In the genomic region with DNA sequence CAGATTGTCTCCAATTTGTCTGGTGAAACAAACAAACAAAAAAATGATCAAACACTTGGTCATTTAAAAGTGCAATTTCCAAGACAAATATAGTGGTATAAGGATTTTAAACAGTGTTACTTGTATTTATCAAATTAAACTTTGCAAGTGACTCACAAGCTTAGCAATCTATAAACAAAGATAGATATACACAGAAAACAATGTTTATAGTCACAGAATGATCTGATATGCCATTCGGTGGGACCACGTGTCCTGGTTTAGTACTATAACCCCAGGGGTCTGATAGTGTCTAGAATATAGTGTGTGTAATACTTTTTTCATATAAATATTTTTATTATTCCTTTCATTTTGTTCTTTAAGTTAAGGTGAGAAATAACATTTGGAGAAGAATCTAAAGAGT, we compare ENCODE assay signal across 16 cellular contexts.
DNase-seq lines count a peak whose midpoint lies in the region; ATAC-seq and TF ChIP-seq lines count a peak whose summit lies in the region.
"Had no signal": no experiment of that assay in that cellular context is flagged by ENCODE, and none has a peak within 500 bp of the region (broad histone marks: within the 10 kb centered on the region; RNA-seq: fewer than 3 reads in every experiment).

No MANE protein-coding gene starts in this region.

- H3K36me3 ChIP-seq in IMR-90 (ENCODE audit: control insufficient read depth, insufficient read depth, low read length) (0 out of 2 replicates have a peak, but pooled peaks cover 2% of the 10 kb centered on the region), esophagus squamous epithelium (peaks cover 0 to 9% (median 0%) of the 10 kb centered on the region in 3 donors), sigmoid colon (peaks cover 2 to 27% (median 15%) of the 10 kb centered on the region in 4 donors), thoracic aorta (peaks cover 11% of the 10 kb centered on the region), mammary epithelial cell (ENCODE audit: insufficient read depth, low read length) (peaks cover 2% of the 10 kb centered on the region)
- H3K36me3 ChIP-seq: BLaER1 treated with 17β-estradiol and CSF1 and Interleukin-3, amounts not matched to agents 10 nM and 100 nM had no signal

- H4K20me1 ChIP-seq in IMR-90 (ENCODE audit: insufficient read depth, low read length) = peaks cover 4% of the 10 kb centered on the region; the same call in 1 of the 2 replicates
- no peaks in the 10 kb centered on the region for H4K20me1 ChIP-seq in mammary epithelial cell (ENCODE audit: insufficient read depth, low read length)
- H4K20me1 ChIP-seq: BLaER1 treated with 17β-estradiol and CSF1 and Interleukin-3, amounts not matched to agents 10 nM and 100 nM had no signal

- H3K79me2 ChIP-seq in mammary epithelial cell (ENCODE audit: insufficient read depth, low read length) = no peaks in the 10 kb centered on the region

- peak overlapping the region; percentile 61; the same call in 1 of the 2 replicates for H3K4me2 ChIP-seq in IMR-90 (ENCODE audit: low read depth, low read length)
- H3K4me2 ChIP-seq in mammary epithelial cell (ENCODE audit: insufficient read depth, low read depth, low read length) = no peak overlapping the region
- H3K4me2 ChIP-seq: BLaER1 treated with 17β-estradiol and CSF1 and Interleukin-3, amounts not matched to agents 10 nM and 100 nM had no signal

- in situ Hi-C loops in IMR-90 (cut with MboI; ENCODE audit: low sequenced_read_pairs) (no loop called here), mammary epithelial cell (cut with MboI; ENCODE audit: low sequenced_read_pairs in 2 of 2) (no loop called here)

- CTCF ChIA-PET in IMR-90 (lab: Yijun Ruan, JAX) = interaction anchor here (1.2 to 1.5 kb wide), 3 partner anchors 15 to 140 kb away, joined by 3 to 4 read pairs (median 4); no protein-coding TSS in a partner anchor
- CTCF ChIA-PET in mammary epithelial cell (lab: Charles Lee; ENCODE audit: low non-redundant PET) = no interaction called here

- H4K8ac ChIP-seq in IMR-90 (ENCODE audit: low read depth in 2 of 2, low read length in 2 of 2) = peak overlapping the region in 1 of 2 experiments; percentile 48; a peak in 1 of 4 replicates

- no peak overlapping the region; the same call in 1 of the 2 replicates for H4K5ac ChIP-seq in IMR-90 (ENCODE audit: low read depth, low read length)

- H3K27me3 ChIP-seq in IMR-90 (ENCODE audit: control insufficient read depth, insufficient read depth, low read length) = no peaks in the 10 kb centered on the region
- H3K27me3 ChIP-seq in esophagus squamous epithelium = no peaks in the 10 kb centered on the region
- no peaks in the 10 kb centered on the region for H3K27me3 ChIP-seq in sigmoid colon
- no peaks in the 10 kb centered on the region for H3K27me3 ChIP-seq in thoracic aorta (replicated peaks; ENCODE audit: insufficient read depth)
- no peaks in the 10 kb centered on the region for H3K27me3 ChIP-seq in mammary epithelial cell (ENCODE audit: insufficient read depth, low read length)
- H3K27me3 ChIP-seq: BLaER1 treated with 17β-estradiol and CSF1 and Interleukin-3, amounts not matched to agents 10 nM and 100 nM had no signal

- H3K9me3 ChIP-seq in IMR-90 (ENCODE audit: control insufficient read depth, insufficient read depth, low read length) (no peaks in the 10 kb centered on the region), esophagus squamous epithelium (no peaks in the 10 kb centered on the region), sigmoid colon (no peaks in the 10 kb centered on the region), thoracic aorta (no peaks in the 10 kb centered on the region), mammary epithelial cell (replicated peaks; ENCODE audit: insufficient read depth, low read length) (no peaks in the 10 kb centered on the region)
- H3K9me3 ChIP-seq: BLaER1 treated with 17β-estradiol and CSF1 and Interleukin-3, amounts not matched to agents 10 nM and 100 nM had no signal

- WGBS in IMR-90 (ENCODE audit: extremely low coverage in 2 of 2, insufficient read length in 1 of 2), 2 experiments = no CpG with 5 or more reads among the region's 2 CpGs
- WGBS in esophagus squamous epithelium, 2 donors = 63 to 68% methylated on average over 2 of the region's 2 CpGs
- 65 to 82% methylated on average over 2 of the region's 2 CpGs for WGBS in sigmoid colon, 2 donors
- WGBS in mammary epithelial cell (ENCODE audit: low coverage, missing lambda C conversion rate) = 98% methylated on average over 2 of the region's 2 CpGs

- H3K14ac ChIP-seq in IMR-90 (replicated peaks; ENCODE audit: low read depth, low read length) = peak overlapping the region; percentile 27; the same call in 1 of the 2 replicates

- H3K9ac ChIP-seq in IMR-90 (ENCODE audit: low read depth, low read length) (no peak overlapping the region), mammary epithelial cell (ENCODE audit: insufficient read depth, low read length) (no peak overlapping the region)
- H3K9ac ChIP-seq: BLaER1 treated with 17β-estradiol and CSF1 and Interleukin-3, amounts not matched to agents 10 nM and 100 nM had no signal

- ATAC-seq in IMR-90 (ENCODE audit: low read depth) (peak; percentile 61), thoracic aorta (ENCODE audit: insufficient number of reproducible peaks, low FRiP score, low read depth) (no peak), GM19397 (IDR thresholded peaks at IDR 0.05; ENCODE audit: unreplicated experiment) (no peak)
- ATAC-seq in activated CD4-positive, CD25-positive, alpha-beta regulatory T cell treated with anti-CD3 and anti-CD28 coated beads, Interleukin-2, amount 50 U/mL, for 24 hours = no peak
- ATAC-seq: HepG2 had no signal

- H2BK120ac ChIP-seq in IMR-90 (ENCODE audit: low read depth, low read length) = peak overlapping the region; percentile 72; the same call in 1 of the 2 replicates

- no TSS peak for BruUV-seq in IMR-90 (replicated peaks; lab: Mats Ljungman, UMichigan)
- no TSS peak for BruUV-seq in mammary epithelial cell (replicated peaks; lab: Mats Ljungman, UMichigan)

- H2BK15ac ChIP-seq in IMR-90 (ENCODE audit: low read depth, low read length) = no peak overlapping the region

- peak overlapping the region; percentile 40 for H2BK5ac ChIP-seq in IMR-90 (ENCODE audit: low read depth, low read length, poor library complexity, severe bottlenecking)

- no peak for TF ChIP-seq RAD21 in IMR-90 (IDR thresholded peaks at IDR 0.05; ENCODE audit: low read length)

- peaks cover 4 to 31% of the 10 kb centered on the region in 2 experiments; a peak in 3 of 4 replicates for H3K79me1 ChIP-seq in IMR-90 (ENCODE audit: low read depth in 1 of 2, low read length in 2 of 2)

- intact Hi-C loops in IMR-90 (cut with micrococcal nuclease) = no loop called here
- intact Hi-C loops in esophagus squamous epithelium (cut with DNase I) = no loop called here
- intact Hi-C loops in sigmoid colon (cut with DNase I) = no loop called here
- intact Hi-C loops in mammary epithelial cell (cut with micrococcal nuclease) = no loop called here

- H2AK5ac ChIP-seq in IMR-90 (ENCODE audit: low read depth, low read length) = peak overlapping the region; percentile 65; the same call in 1 of the 2 replicates

- TF ChIP-seq CTCF in IMR-90 (conservative IDR thresholded peaks at IDR 0.05; ENCODE audit: low read depth, low read length) = no peak
- no peak for TF ChIP-seq CTCF in esophagus squamous epithelium (IDR thresholded peaks at IDR 0.05)
- no peak for TF ChIP-seq CTCF in sigmoid colon (IDR thresholded peaks at IDR 0.05)
- no peak for TF ChIP-seq CTCF in thoracic aorta (IDR thresholded peaks at IDR 0.05)
- TF ChIP-seq CTCF in mammary epithelial cell (conservative IDR thresholded peaks at IDR 0.05 in 1 of 2, IDR thresholded peaks at IDR 0.05 in 1 of 2; ENCODE audit: extremely low read depth in 1 of 2, insufficient read depth in 1 of 2, low read depth in 1 of 2, low read length in 2 of 2) = no peak

- H2AFZ ChIP-seq in IMR-90 (replicated peaks; ENCODE audit: low read length, poor library complexity) = no peak overlapping the region
- no peak overlapping the region for H2AFZ ChIP-seq in mammary epithelial cell (ENCODE audit: low read depth, low read length)

- dilution Hi-C loops in IMR-90 (cut with HindIII; ENCODE audit: low sequenced_read_pairs, unreplicated experiment) = no loop called here
- dilution Hi-C loops in mammary epithelial cell (cut with HindIII; ENCODE audit: low sequenced_read_pairs) = no loop called here

- 0 out of 2 replicates have a peak overlapping the region, but pooled peaks have one; percentile 44 for H4K91ac ChIP-seq in IMR-90 (ENCODE audit: insufficient read depth, low read depth, low read length)

- H3K9me1 ChIP-seq in IMR-90 (ENCODE audit: insufficient read depth, low read length) = peaks cover 22% of the 10 kb centered on the region

- peaks cover 17% of the 10 kb centered on the region for H3K4me1 ChIP-seq in IMR-90 (ENCODE audit: control insufficient read depth, insufficient read depth, low read length)
- peaks cover 9 to 44% (median 15%) of the 10 kb centered on the region in 3 donors for H3K4me1 ChIP-seq in esophagus squamous epithelium
- peaks cover 0 to 70% (median 61%) of the 10 kb centered on the region in 4 donors for H3K4me1 ChIP-seq in sigmoid colon
- H3K4me1 ChIP-seq in thoracic aorta (ENCODE audit: control insufficient read depth in 1 of 2, low read depth in 2 of 2) = peaks cover 21 to 79% of the 10 kb centered on the region in 2 donors
- no peaks in the 10 kb centered on the region for H3K4me1 ChIP-seq in mammary epithelial cell (ENCODE audit: insufficient read depth, low read length)
- H3K4me1 ChIP-seq: BLaER1 treated with 17β-estradiol and CSF1 and Interleukin-3, amounts not matched to agents 10 nM and 100 nM had no signal

- DNase-seq in IMR-90 (peak; percentile 47), esophagus squamous epithelium (lab: John Stamatoyannopoulos, UW) (no peak), sigmoid colon (no peak), thoracic aorta (ENCODE audit: low spot score) (no peak), mammary epithelial cell (no peak), retina (no peak)
- DNase-seq: 8988T; CD4-positive, CD25-positive, alpha-beta regulatory T cell; DMS53; GF-D8; HCEC 1CT; HFFc6 had no signal

- no peak overlapping the region for H3K23ac ChIP-seq in IMR-90 (ENCODE audit: low read depth, low read length)

- no peak overlapping the region for H3K56ac ChIP-seq in IMR-90 (ENCODE audit: extremely low read depth, insufficient read depth, low read length)

- TF ChIP-seq POLR2A in IMR-90 (IDR thresholded peaks at IDR 0.05; ENCODE audit: low read depth, low read length) = no peak
- TF ChIP-seq POLR2A in esophagus squamous epithelium (IDR thresholded peaks at IDR 0.05) = no peak
- TF ChIP-seq POLR2A in sigmoid colon (IDR thresholded peaks at IDR 0.05) = no peak

- no peak overlapping the region; the same call in 1 of the 2 replicates for H3K27ac ChIP-seq in IMR-90 (ENCODE audit: insufficient read depth, low read length)
- peak overlapping the region in 3 of 4 donors; percentile 58 to 78 (median 73) for H3K27ac ChIP-seq in esophagus squamous epithelium
- H3K27ac ChIP-seq in sigmoid colon = peak overlapping the region; percentile 68 to 94 (median 89)
- peak overlapping the region; percentile 74 to 76 for H3K27ac ChIP-seq in thoracic aorta
- H3K27ac ChIP-seq in mammary epithelial cell (ENCODE audit: insufficient read depth, low read depth, low read length) = no peak overlapping the region
- H3K27ac ChIP-seq: BLaER1 treated with 17β-estradiol and CSF1 and Interleukin-3, amounts not matched to agents 10 nM and 100 nM had no signal

- H2BK20ac ChIP-seq in IMR-90 (ENCODE audit: low read depth, low read length) = peak overlapping the region; percentile 67; the same call in 1 of the 2 replicates

- peak overlapping the region; percentile 64; the same call in 1 of the 2 replicates for H3K18ac ChIP-seq in IMR-90 (ENCODE audit: low read depth, low read length)

- TF ChIP-seq EP300 in sigmoid colon (IDR thresholded peaks at IDR 0.05) = no peak

- no peak overlapping the region; the same call in 1 of the 2 replicates for H3K4ac ChIP-seq in IMR-90 (ENCODE audit: low read depth, low read length)

- H2AK9ac ChIP-seq in IMR-90 (replicated peaks; ENCODE audit: low read depth, low read length, poor library complexity) = no peak overlapping the region

- POLR2A ChIA-PET in IMR-90 (lab: Charles Lee; ENCODE audit: unreplicated experiment) = no interaction called here

- H3K4me3 ChIP-seq in IMR-90 (ENCODE audit: insufficient read depth, low read depth, low read length) (no peak overlapping the region), esophagus squamous epithelium (no peak overlapping the region), sigmoid colon (no peak overlapping the region), thoracic aorta (no peak overlapping the region), mammary epithelial cell (replicated peaks in 1 of 3; ENCODE audit: insufficient read depth in 1 of 3, low read depth in 2 of 3, low read length in 3 of 3) (no peak overlapping the region)
- H3K4me3 ChIP-seq: BLaER1 treated with 17β-estradiol and CSF1 and Interleukin-3, amounts not matched to agents 10 nM and 100 nM had no signal

Comparison
In these comparisons a context has a peak if more than half of its experiments do, and no peak if none do; other contexts are left out.
1. H3K27ac ChIP-seq: peak in esophagus squamous epithelium (3 of 4), sigmoid colon (4 of 4) and thoracic aorta (2 of 2); none in IMR-90 (single experiment) and mammary epithelial cell (single experiment).